1 cellular context compared by ENCODE assay signal in genomic region chr7:6576024-6576866, GRCh38.
TF ChIP-seq lines count a peak whose summit lies in the region.

No MANE protein-coding gene starts in this region.

TF ChIP-seq in HepG2, 621 proteins besides CTCF, POLR2A, EP300 and RAD21:
- TF ChIP-seq PATZ1 (CRISPR knock-in tag; IDR thresholded peaks at IDR 0.05) (0 out of 2 replicates have a peak, but pooled peaks have one; percentile 8), SALL1 (CRISPR knock-in tag; IDR thresholded peaks at IDR 0.05) (peak; percentile 20; the same call in 1 of the 2 replicates), ZNF768 (CRISPR knock-in tag; IDR thresholded peaks at IDR 0.05) (peak; percentile 93), ZBTB38 (CRISPR knock-in tag; IDR thresholded peaks at IDR 0.05) (peak; percentile 54; the same call in 1 of the 2 replicates), ZNF510 (CRISPR knock-in tag; IDR thresholded peaks at IDR 0.05; ENCODE audit: low read depth) (0 out of 2 replicates have a peak, but pooled peaks have one; percentile 29), SOX6 (IDR thresholded peaks at IDR 0.05) (no peak), SOX6 (CRISPR knock-in tag; IDR thresholded peaks at IDR 0.05) (0 out of 2 replicates have a peak, but pooled peaks have one; percentile 15), IRF9 (CRISPR knock-in tag; IDR thresholded peaks at IDR 0.05; ENCODE audit: borderline replicate concordance) (no peak), POGK (CRISPR knock-in tag; conservative IDR thresholded peaks at IDR 0.05) (peak; percentile 58; the same call in 1 of the 2 replicates), IKZF5 (CRISPR knock-in tag; IDR thresholded peaks at IDR 0.05) (0 out of 2 replicates have a peak, but pooled peaks have one; percentile 19), NR1H2 (CRISPR knock-in tag; IDR thresholded peaks at IDR 0.05; ENCODE audit: borderline replicate concordance, low read depth) (no peak), POLR2AphosphoS5 (IDR thresholded peaks at IDR 0.05; ENCODE audit: low read depth, low read length) (0 out of 2 replicates have a peak, but pooled peaks have one; percentile 44), ZNF878 (CRISPR knock-in tag; IDR thresholded peaks at IDR 0.05) (0 out of 2 replicates have a peak, but pooled peaks have one; percentile 41), SP5 (CRISPR knock-in tag; IDR thresholded peaks at IDR 0.05; ENCODE audit: borderline replicate concordance, low read depth) (no peak), HOXA9 (CRISPR knock-in tag; IDR thresholded peaks at IDR 0.05; ENCODE audit: borderline replicate concordance) (0 out of 2 replicates have a peak, but pooled peaks have one; percentile 41), HDAC6 (IDR thresholded peaks at IDR 0.05; ENCODE audit: low read depth, low read length) (no peak), GATAD1 (CRISPR knock-in tag; IDR thresholded peaks at IDR 0.05) (0 out of 2 replicates have a peak, but pooled peaks have one; percentile 13), DPF2 (CRISPR knock-in tag; IDR thresholded peaks at IDR 0.05; ENCODE audit: borderline replicate concordance, low read depth) (0 out of 2 replicates have a peak, but pooled peaks have one; percentile 13), MTERF4 (CRISPR knock-in tag; IDR thresholded peaks at IDR 0.05) (peak; percentile 61; the same call in 1 of the 2 replicates), KDM2A (CRISPR knock-in tag; IDR thresholded peaks at IDR 0.05; ENCODE audit: borderline replicate concordance, low read depth) (peak; percentile 38; the same call in 1 of the 2 replicates), ZNF446 (CRISPR knock-in tag; IDR thresholded peaks at IDR 0.05) (0 out of 2 replicates have a peak, but pooled peaks have one; percentile 59), ZNF605 (CRISPR knock-in tag; IDR thresholded peaks at IDR 0.05) (peak; percentile 60), ZC3H4 (CRISPR knock-in tag; IDR thresholded peaks at IDR 0.05; ENCODE audit: borderline replicate concordance) (peak; percentile 40; the same call in 1 of the 2 replicates), ZFX (CRISPR knock-in tag; IDR thresholded peaks at IDR 0.05; ENCODE audit: low read depth) (peak; percentile 51; the same call in 1 of the 2 replicates), ZNF687 (CRISPR knock-in tag; IDR thresholded peaks at IDR 0.05) (peak; percentile 55), RBM22 (optimal IDR thresholded peaks at IDR 0.05; ENCODE audit: low read length) (peak; percentile 35), HINFP (CRISPR knock-in tag; IDR thresholded peaks at IDR 0.05; ENCODE audit: low read depth) (no peak), NRL (CRISPR knock-in tag; IDR thresholded peaks at IDR 0.05; ENCODE audit: borderline replicate concordance) (0 out of 2 replicates have a peak, but pooled peaks have one; percentile 28), HMGXB4 (CRISPR knock-in tag; IDR thresholded peaks at IDR 0.05; ENCODE audit: borderline replicate concordance in 1 of 2, low read depth in 1 of 2) (peak; percentile 21 to 28; a peak in 1 of 4 replicates), NONO (IDR thresholded peaks at IDR 0.05) (no peak), NONO (CRISPR knock-in tag; conservative IDR thresholded peaks at IDR 0.05) (0 out of 2 replicates have a peak, but pooled peaks have one; percentile 21), MYNN (CRISPR knock-in tag; IDR thresholded peaks at IDR 0.05; ENCODE audit: low read depth) (no peak), ZNF629 (CRISPR knock-in tag; conservative IDR thresholded peaks at IDR 0.05) (peak; percentile 81), TAF1 (CRISPR knock-in tag; IDR thresholded peaks at IDR 0.05) (peak; percentile 41; the same call in 1 of the 2 replicates), ZFY (CRISPR knock-in tag; IDR thresholded peaks at IDR 0.05) (peak; percentile 47; the same call in 1 of the 2 replicates), TBL1XR1 (IDR thresholded peaks at IDR 0.05; ENCODE audit: borderline replicate concordance, low read length, partially characterized antibody) (no peak)
